Comparison of ENCODE assay signal across 16 cellular contexts in the genomic region with DNA sequence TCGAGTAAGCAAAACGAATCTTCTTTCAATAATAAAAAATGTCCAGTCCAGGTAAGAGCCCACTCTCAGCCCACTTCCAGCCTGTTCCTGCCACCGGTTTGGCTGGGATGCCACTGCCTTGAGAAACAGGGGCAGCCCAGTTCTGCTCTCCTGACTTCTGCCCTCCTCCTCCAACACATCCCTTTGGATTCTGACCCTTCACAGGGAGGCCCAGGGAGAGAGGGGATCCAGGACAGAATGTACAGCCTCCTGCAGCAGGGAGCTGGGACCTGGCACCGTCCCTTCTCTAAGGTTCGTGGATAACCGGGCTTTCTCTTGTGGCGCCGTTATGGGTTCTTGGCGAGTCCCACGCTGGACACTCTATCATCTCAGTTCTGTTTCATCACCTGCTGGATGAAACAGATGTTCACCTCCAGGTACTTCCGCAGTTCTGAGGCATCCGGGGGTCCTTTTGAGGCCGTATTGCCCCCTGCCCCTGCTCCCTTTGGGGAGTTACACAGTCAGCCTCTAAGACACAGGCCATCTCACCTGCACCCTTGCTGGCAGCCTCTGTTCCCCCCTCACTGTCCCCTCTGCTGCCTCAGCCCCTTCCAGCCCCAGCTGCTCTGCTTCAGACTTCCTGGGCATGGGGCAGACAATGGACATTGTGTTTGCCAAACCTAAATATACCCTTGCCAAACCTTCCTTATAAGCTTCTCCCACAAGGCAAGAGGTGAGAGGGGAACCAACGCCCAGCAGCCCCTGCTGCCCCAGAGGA.
DNase-seq lines count a peak whose midpoint lies in the region; TF ChIP-seq lines count a peak whose summit lies in the region.
"Had no signal": no experiment of that assay in that cellular context is flagged by ENCODE, and none has a peak within 500 bp of the region (broad histone marks: within the 10 kb centered on the region; RNA-seq: fewer than 3 reads in every experiment).

No MANE protein-coding gene starts in this region.

- no peak overlapping the region for H3K4me3 Mint-ChIP-seq in CD14-positive monocyte
- H3K4me3 Mint-ChIP-seq: CD4-positive, alpha-beta memory T cell had no signal

- H3K27ac Mint-ChIP-seq in CD14-positive monocyte, result no peak overlapping the region
- H3K27ac Mint-ChIP-seq: CD4-positive, alpha-beta memory T cell had no signal

- peaks cover 4 to 21% (median 13%) of the 10 kb centered on the region in 3 donors for H3K27me3 Mint-ChIP-seq in CD14-positive monocyte (ENCODE audit: low read depth in 3 of 3)

- H3K36me3 Mint-ChIP-seq in CD14-positive monocyte, result no peaks in the 10 kb centered on the region
- H3K36me3 Mint-ChIP-seq: CD4-positive, alpha-beta memory T cell had no signal

- intact Hi-C loops in CD14-positive monocyte (cut with micrococcal nuclease), result no loop called here

- no peaks in the 10 kb centered on the region for H3K4me1 Mint-ChIP-seq in CD14-positive monocyte
- H3K4me1 Mint-ChIP-seq: CD4-positive, alpha-beta memory T cell had no signal

- H3K9me3 Mint-ChIP-seq in CD14-positive monocyte, result no peaks in the 10 kb centered on the region
- H3K9me3 Mint-ChIP-seq: CD4-positive, alpha-beta memory T cell had no signal

- TF ChIP-seq CTCF in CD14-positive monocyte (IDR thresholded peaks at IDR 0.05), result no peak

- peak; percentile 32 for DNase-seq in activated CD8-positive, alpha-beta memory T cell treated with anti-CD3 and anti-CD28 coated beads for 24 hours
- no peak for DNase-seq in activated CD8-positive, alpha-beta memory T cell treated with anti-CD3 and anti-CD28 coated beads, Interleukin-2, amount 50 U/mL, for 48 hours
- DNase-seq in islet precursor cell (peak; percentile 44), retina (peak; percentile 1), NCI-H1105 treated with DMSO at 0.1 percent for 48 hours (lab: John Stamatoyannopoulos, UW) (no peak), Ammon's horn (ENCODE audit: low spot score) (no peak), CD14-positive monocyte (ENCODE audit: low spot score) (no peak)
- DNase-seq: CD4-positive, alpha-beta memory T cell; COR-L47; Karpas-422; NCI-H1092 treated with DMSO at 0.1 percent for 48 hours; NCI-H1436 treated with DMSO at 0.1 percent for 48 hours; NCI-H1930; NCI-H524 treated with DMSO at 0.1 percent for 48 hours; NCI-H774; SHP77 had no signal

Comparison
In these comparisons a context has a peak if more than half of its experiments do, and no peak if none do; other contexts are left out.
1. DNase-seq: peak in activated CD8-positive, alpha-beta memory T cell treated with anti-CD3 and anti-CD28 coated beads for 24 hours (single experiment), islet precursor cell (single experiment) and retina (single experiment); none in activated CD8-positive, alpha-beta memory T cell treated with anti-CD3 and anti-CD28 coated beads, Interleukin-2, amount 50 U/mL, for 48 hours (single experiment), NCI-H1105 treated with DMSO at 0.1 percent for 48 hours (single experiment), Ammon's horn (single experiment) and CD14-positive monocyte (single experiment).